ENCODE assay signal across 8 cellular contexts in genomic region chr7:135512135-135512887, GRCh38. TPM values are rescaled to one million over a fixed set of nuclear protein-coding genes. Genes with fewer than 3 reads are reported as not detected.
DNase-seq lines count a peak whose midpoint lies in the region; ATAC-seq and TF ChIP-seq lines count a peak whose summit lies in the region.

No MANE protein-coding gene starts in this region.

- DNase-seq in AG09309 (ENCODE audit: low read depth) (no peak), GM06990 (ENCODE audit: extremely low read depth, insufficient read length) (peak; percentile 32), NCI-H1417 (lab: John Stamatoyannopoulos, UW) (peak; percentile 15 to 73 (median 26)), SJCRH30 (peak; percentile 47 to 74), progenitor cell of endocrine pancreas (ENCODE audit: low spot score, unreplicated experiment) (no peak)

- no peaks in the 10 kb centered on the region for H3K36me3 ChIP-seq in GM06990 (ENCODE audit: control insufficient read depth, insufficient read depth, low read length)
- no peaks in the 10 kb centered on the region; the same call in 1 of the 2 replicates for H3K36me3 ChIP-seq in SJCRH30

- no peak overlapping the region for H3K4me3 Mint-ChIP-seq in progenitor cell of endocrine pancreas (ENCODE audit: low read depth)

- no peaks in the 10 kb centered on the region for H3K36me3 Mint-ChIP-seq in progenitor cell of endocrine pancreas (ENCODE audit: insufficient read depth)

- H3K27ac Mint-ChIP-seq in progenitor cell of endocrine pancreas, result no peak overlapping the region

- no peak overlapping the region for H3K27ac ChIP-seq in SJCRH30

- H3K27me3 ChIP-seq in GM06990 (replicated peaks; ENCODE audit: control insufficient read depth, insufficient read depth, low read length) (no peaks in the 10 kb centered on the region), SJCRH30 (no peaks in the 10 kb centered on the region)

- TF ChIP-seq CTCF in AG09309 (IDR thresholded peaks at IDR 0.05; ENCODE audit: control insufficient read depth, insufficient read depth, low read depth, low read length, missing control alignments), result peak; percentile 52
- peak; percentile 52 for TF ChIP-seq CTCF in GM06990 (IDR thresholded peaks at IDR 0.05; ENCODE audit: insufficient read depth, low read length, poor library complexity, severe bottlenecking)
- peak; percentile 64 for TF ChIP-seq CTCF in progenitor cell of endocrine pancreas (IDR thresholded peaks at IDR 0.05; ENCODE audit: unreplicated experiment)

- no peaks in the 10 kb centered on the region for H3K9me3 Mint-ChIP-seq in progenitor cell of endocrine pancreas (ENCODE audit: low read depth)

- H3K9me3 ChIP-seq in SJCRH30 (replicated peaks), result no peaks in the 10 kb centered on the region

- H3K4me1 Mint-ChIP-seq in progenitor cell of endocrine pancreas (ENCODE audit: low read depth), result peaks cover 6% of the 10 kb centered on the region

- H3K4me3 ChIP-seq in AG09309 (ENCODE audit: control insufficient read depth, low read depth, low read length) (no peak overlapping the region), GM06990 (replicated peaks; ENCODE audit: low read depth, low read length) (no peak overlapping the region), SJCRH30 (no peak overlapping the region)

- peak; percentile 29 for ATAC-seq in HG02642 (IDR thresholded peaks at IDR 0.05; ENCODE audit: poor library complexity, unreplicated experiment)
- ATAC-seq in esophagus mucosa, result peak; percentile 51
- ATAC-seq in GM19324 (IDR thresholded peaks at IDR 0.05; ENCODE audit: low FRiP score, unreplicated experiment), result no peak

- no peaks in the 10 kb centered on the region for H3K27me3 Mint-ChIP-seq in progenitor cell of endocrine pancreas

- peaks cover 7% of the 10 kb centered on the region; the same call in 1 of the 2 replicates for H3K4me1 ChIP-seq in SJCRH30

RNA-seq across cellular contexts. Expression of gene CNOT4, which starts 2.4 kb away (rescaled TPM):
- total RNA-seq in SJCRH30 (2014; rRNA removed; shearing (Covaris generic)), result 27.7 and 34.3 TPM in 2 replicates
- total RNA-seq in esophagus mucosa (15.9 TPM), progenitor cell of endocrine pancreas (30.1 and 34.3 TPM in 2 replicates)

RNA-seq across cellular contexts. Expression of gene NUP205, which starts 45.4 kb away (rescaled TPM):
- total RNA-seq in SJCRH30 (2014; rRNA removed; shearing (Covaris generic)), result 210 and 212 TPM in 2 replicates
- total RNA-seq in esophagus mucosa (62.4 TPM), progenitor cell of endocrine pancreas (89.9 and 93.1 TPM in 2 replicates)

Comparison
In these comparisons a context has a peak if more than half of its experiments do, and no peak if none do; other contexts are left out.
1. DNase-seq: peak in GM06990 (single experiment), NCI-H1417 (3 of 3) and SJCRH30 (2 of 2); none in AG09309 (single experiment) and progenitor cell of endocrine pancreas (single experiment).
2. Peak in every context shown above with its lines, with median percentiles within 50 percentile points of each other: CTCF ChIP-seq.